ENCODE assay signal across 25 cellular contexts in genomic region chr21:42578761-42579415, GRCh38.
DNase-seq lines count a peak whose midpoint lies in the region; ATAC-seq and TF ChIP-seq lines count a peak whose summit lies in the region.
"Had no signal": no experiment of that assay in that cellular context is flagged by ENCODE, and none has a peak within 500 bp of the region (broad histone marks: within the 10 kb centered on the region; RNA-seq: fewer than 3 reads in every experiment).

No MANE protein-coding gene starts in this region.

- no peak overlapping the region for H3K9ac ChIP-seq in SK-N-SH

- peaks cover 0 to 6% (median 0%) of the 10 kb centered on the region in 9 donors for H3K4me1 ChIP-seq in heart right ventricle
- no peaks in the 10 kb centered on the region for H3K4me1 ChIP-seq in sigmoid colon
- H3K4me1 ChIP-seq in SK-N-SH (ENCODE audit: control insufficient read depth in 1 of 2, insufficient read depth in 2 of 2, low read depth in 1 of 2, low read length in 1 of 2): no peaks in the 10 kb centered on the region
- H3K4me1 ChIP-seq: adrenal gland, body of pancreas, esophagus muscularis mucosa, HAP-1, SJSA1 had no signal

- no peak for TF ChIP-seq POLR2A in sigmoid colon (IDR thresholded peaks at IDR 0.05)

- H3K27me3 ChIP-seq in heart right ventricle (no peaks in the 10 kb centered on the region), sigmoid colon (no peaks in the 10 kb centered on the region), SK-N-SH (ENCODE audit: insufficient read depth) (no peaks in the 10 kb centered on the region)
- H3K27me3 ChIP-seq: adrenal gland, body of pancreas, esophagus muscularis mucosa had no signal

- H4K20me1 ChIP-seq in SK-N-SH (ENCODE audit: insufficient read depth): no peaks in the 10 kb centered on the region

- H3K27ac ChIP-seq in heart right ventricle (no peak overlapping the region), sigmoid colon (no peak overlapping the region), SK-N-SH (ENCODE audit: low read depth in 2 of 2, low read length in 1 of 2) (no peak overlapping the region)
- H3K27ac ChIP-seq: 22Rv1, adrenal gland, body of pancreas, esophagus muscularis mucosa, SJSA1, VCaP had no signal

- no peak overlapping the region for H3K4me3 ChIP-seq in heart right ventricle
- no peak overlapping the region for H3K4me3 ChIP-seq in sigmoid colon
- no peak overlapping the region for H3K4me3 ChIP-seq in SK-N-SH (ENCODE audit: low read depth in 2 of 2, low read length in 1 of 2)
- H3K4me3 ChIP-seq: adrenal gland, body of pancreas, esophagus muscularis mucosa, HAP-1, SJSA1 had no signal

- CTCF ChIA-PET in SK-N-SH (lab: Yijun Ruan, JAX): interaction anchor here (0.6 to 4.8 kb wide), 3 partner anchors 14 to 270 kb away, joined by 3 to 29 read pairs (median 3); no protein-coding TSS in a partner anchor

- TF ChIP-seq EP300 in sigmoid colon (IDR thresholded peaks at IDR 0.05) (no peak), SK-N-SH (IDR thresholded peaks at IDR 0.05; ENCODE audit: borderline replicate concordance in 1 of 2, low read depth in 1 of 2, low read length in 1 of 2) (no peak)

- TF ChIP-seq RAD21 in SK-N-SH (IDR thresholded peaks at IDR 0.05; ENCODE audit: low read length): no peak

- no peak overlapping the region for H2AFZ ChIP-seq in SK-N-SH (ENCODE audit: low read depth)

- H3K79me2 ChIP-seq in SK-N-SH (ENCODE audit: insufficient read depth): no peaks in the 10 kb centered on the region

- 85% methylated on average over 12 of the region's 12 CpGs for WGBS in heart right ventricle, 2 donors
- WGBS in sigmoid colon, 2 donors: 90 to 92% methylated on average over 12 of the region's 12 CpGs
- WGBS in SK-N-SH (ENCODE audit: low lambda C conversion rate): 56% methylated on average over 11 of the region's 12 CpGs

- no peak for TF ChIP-seq CTCF in heart right ventricle (IDR thresholded peaks at IDR 0.05)
- TF ChIP-seq CTCF in sigmoid colon (IDR thresholded peaks at IDR 0.05): no peak
- TF ChIP-seq CTCF in SK-N-SH (IDR thresholded peaks at IDR 0.05): no peak

- H3K9me3 ChIP-seq in heart right ventricle (peaks cover 0 to 19% (median 11%) of the 10 kb centered on the region in 11 donors), sigmoid colon (peaks cover 0 to 2% (median 0%) of the 10 kb centered on the region in 4 donors), SK-N-SH (peaks cover 7% of the 10 kb centered on the region)
- H3K9me3 ChIP-seq: body of pancreas had no signal

- no peak overlapping the region for H3K4me2 ChIP-seq in SK-N-SH

- H3K9me2 ChIP-seq in SK-N-SH: no peaks in the 10 kb centered on the region

- no peaks in the 10 kb centered on the region for H3F3A ChIP-seq in SK-N-SH (replicated peaks; ENCODE audit: insufficient read depth)

- POLR2A ChIA-PET in SK-N-SH (lab: Yijun Ruan, JAX): no interaction called here

- DNase-seq in activated T-cell treated with anti-CD3 and anti-CD28 coated beads, Interleukin-2, amount 50 U/mL, for 1 hour: peak; percentile 6
- DNase-seq in activated T-cell treated with anti-CD3 and anti-CD28 coated beads for 4 hours (no peak), NCI-H2029 (lab: John Stamatoyannopoulos, UW) (peak; percentile 16), heart right ventricle (peak; percentile 25 to 49), sigmoid colon (peak; percentile 45), globus pallidus (ENCODE audit: low spot score) (no peak), SK-N-SH (no peak)
- DNase-seq in central memory CD4-positive, alpha-beta T cell: no peak
- DNase-seq: activated CD4-positive, alpha-beta T cell treated with anti-CD3 and anti-CD28 coated beads for 4 hours; C1 segment of cervical spinal cord; cerebellar nuclear complex; COR-L47; DMS53; foreskin fibroblast; NCI-H345; stimulated activated CD4-positive, alpha-beta T cell treated with anti-CD3 and anti-CD28 coated beads, Interleukin-15, amount 100 ng/mL, for 24 hours; stimulated activated CD4-positive, alpha-beta T cell treated with anti-CD3 and anti-CD28 coated beads, Interleukin-4, amount 100 ng/mL, for 4 hours; T1000 had no signal

- ATAC-seq in heart right ventricle: peak in 6 of 8 donors; percentile 42 to 79 (median 64)
- ATAC-seq: body of pancreas had no signal

- H3K36me3 ChIP-seq in heart right ventricle: peaks cover 0 to 33% (median 9%) of the 10 kb centered on the region in 9 donors
- peaks cover 0 to 14% (median 0%) of the 10 kb centered on the region in 4 donors for H3K36me3 ChIP-seq in sigmoid colon
- no peaks in the 10 kb centered on the region for H3K36me3 ChIP-seq in SK-N-SH (replicated peaks in 1 of 2; ENCODE audit: control insufficient read depth in 1 of 2, insufficient read depth in 2 of 2, low read length in 1 of 2)
- H3K36me3 ChIP-seq: adrenal gland, HAP-1, SJSA1 had no signal

- intact Hi-C loops in heart right ventricle (cut with DNase I): loop anchor here in 1 of 10 donors (10.0 kb wide), 1 partner anchor 64 kb away; the partner anchor contains the start of gene SLC37A1
- intact Hi-C loops in sigmoid colon (cut with DNase I): no loop called here

TF ChIP-seq in SK-N-SH, 30 proteins besides CTCF, POLR2A, EP300 and RAD21 (continues in another document):
- TF ChIP-seq FOXJ3 (CRISPR knock-in tag; IDR thresholded peaks at IDR 0.05) (no peak), USF2 (IDR thresholded peaks at IDR 0.05; ENCODE audit: borderline replicate concordance, low read depth, low read length) (no peak), MAX (IDR thresholded peaks at IDR 0.05; ENCODE audit: low read depth) (no peak), SMC3 (IDR thresholded peaks at IDR 0.05; ENCODE audit: low read depth, low read length) (no peak), MXI1 (IDR thresholded peaks at IDR 0.05; ENCODE audit: low read depth, low read length) (no peak), PBX3 (IDR thresholded peaks at IDR 0.05) (no peak), TEAD4 (IDR thresholded peaks at IDR 0.05; ENCODE audit: borderline replicate concordance, insufficient read depth) (no peak), NRF1 (IDR thresholded peaks at IDR 0.05; ENCODE audit: low read depth, low read length) (no peak), REST (IDR thresholded peaks at IDR 0.05; ENCODE audit: low read depth, low read length) (no peak), FOSL2 (IDR thresholded peaks at IDR 0.05; ENCODE audit: borderline replicate concordance, low read depth) (no peak), FOXM1 (IDR thresholded peaks at IDR 0.05; ENCODE audit: low read depth) (no peak), IRF3 (IDR thresholded peaks at IDR 0.05; ENCODE audit: low read depth, low read length) (no peak), JUND (IDR thresholded peaks at IDR 0.05) (no peak), TAF1 (IDR thresholded peaks at IDR 0.05; ENCODE audit: borderline replicate concordance, low read depth, low read length) (no peak), POLR2AphosphoS5 (IDR thresholded peaks at IDR 0.05; ENCODE audit: low read depth, low read length) (no peak)

Comparison
In these comparisons a context has a peak if more than half of its experiments do, and no peak if none do; other contexts are left out.
1. DNase-seq: peak in activated T-cell treated with anti-CD3 and anti-CD28 coated beads, Interleukin-2, amount 50 U/mL, for 1 hour (single experiment), NCI-H2029 (single experiment), heart right ventricle (2 of 2) and sigmoid colon (single experiment); none in activated T-cell treated with anti-CD3 and anti-CD28 coated beads for 4 hours (single experiment), central memory CD4-positive, alpha-beta T cell (single experiment), globus pallidus (single experiment) and SK-N-SH (single experiment).